Comparison of ENCODE assay signal across 23 cellular contexts in the genomic region with DNA sequence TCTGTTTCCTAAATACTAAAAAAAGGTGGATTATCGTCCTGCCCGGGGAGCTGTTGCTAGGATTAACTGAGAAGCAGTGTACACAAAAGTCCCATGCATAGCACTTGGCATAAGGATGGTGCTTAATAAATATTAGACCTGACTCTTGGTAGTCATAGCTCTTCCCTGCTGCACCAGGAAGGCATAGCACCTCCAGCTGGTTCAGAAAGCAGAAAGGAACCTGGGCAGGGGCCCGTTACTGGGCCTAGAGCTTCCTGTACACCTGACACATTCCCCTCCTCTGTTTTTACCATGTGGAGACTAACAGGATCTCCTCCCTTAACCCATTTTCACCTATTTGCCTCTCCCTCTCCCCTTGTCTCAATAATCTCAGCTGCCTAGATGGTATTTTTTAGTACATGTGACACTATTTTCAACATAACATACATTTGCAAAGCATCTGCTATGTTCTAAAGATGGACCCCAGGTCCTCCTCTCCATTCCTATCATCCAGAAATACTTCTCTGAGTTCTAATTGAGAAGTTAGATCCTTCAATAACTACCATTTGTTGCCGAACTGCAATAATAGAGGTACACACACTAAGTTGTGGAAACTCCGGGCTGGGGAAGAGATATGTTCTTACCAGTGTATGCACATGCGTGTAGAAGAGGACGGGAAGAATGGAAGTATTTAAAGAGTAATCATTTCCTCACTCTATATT. TPM values are rescaled to one million over a fixed set of nuclear protein-coding genes. Genes with fewer than 3 reads are reported as not detected.
DNase-seq lines count a peak whose midpoint lies in the region; ATAC-seq, FAIRE-seq and TF ChIP-seq lines count a peak whose summit lies in the region.
"Had no signal": no experiment of that assay in that cellular context is flagged by ENCODE, and none has a peak within 500 bp of the region (broad histone marks: within the 10 kb centered on the region; RNA-seq: fewer than 3 reads in every experiment).

No MANE protein-coding gene starts in this region.

- WGBS in heart right ventricle, 2 donors: 81 to 82% methylated on average over 7 of the region's 7 CpGs

- H3K9ac ChIP-seq in astrocyte (ENCODE audit: low read length): no peak overlapping the region

- no peak overlapping the region for H3K4me3 ChIP-seq in astrocyte (ENCODE audit: insufficient read depth, low read depth, low read length)
- no peak overlapping the region for H3K4me3 ChIP-seq in naive thymus-derived CD4-positive, alpha-beta T cell (ENCODE audit: low read length)
- no peak overlapping the region for H3K4me3 ChIP-seq in heart right ventricle

- no peaks in the 10 kb centered on the region for H3K36me3 ChIP-seq in astrocyte (ENCODE audit: insufficient read depth, low read length)
- peaks cover 0 to 4% (median 0%) of the 10 kb centered on the region in 3 experiments for H3K36me3 ChIP-seq in naive thymus-derived CD4-positive, alpha-beta T cell (ENCODE audit: control insufficient read depth in 2 of 3, insufficient read depth in 3 of 3, low read length in 3 of 3)
- no peaks in the 10 kb centered on the region for H3K36me3 ChIP-seq in heart right ventricle
- H3K36me3 ChIP-seq: neutrophil had no signal

- H3K4me3 Mint-ChIP-seq in stimulated activated naive CD8-positive, alpha-beta T cell treated with anti-CD3 and anti-CD28 coated beads, Interleukin-15, Interleukin-2, amounts not matched to agents 100 ng/mL and 50 ng/mL, for 24 hours: no peak overlapping the region
- no peak overlapping the region for H3K4me3 Mint-ChIP-seq in astrocyte (ENCODE audit: unreplicated experiment)
- H3K4me3 Mint-ChIP-seq in naive thymus-derived CD4-positive, alpha-beta T cell: peak overlapping the region in 5 of 10 donors; percentile 8 to 45 (median 24)
- no peak overlapping the region for H3K4me3 Mint-ChIP-seq in endothelial cell (ENCODE audit: unreplicated experiment)
- H3K4me3 Mint-ChIP-seq: CD14-positive monocyte, endodermal cell had no signal

- H3K4me2 ChIP-seq in astrocyte (ENCODE audit: low read length): no peak overlapping the region

- H3K27me3 Mint-ChIP-seq in stimulated activated naive CD8-positive, alpha-beta T cell treated with anti-CD3 and anti-CD28 coated beads, Interleukin-15, Interleukin-2, amounts not matched to agents 100 ng/mL and 50 ng/mL, for 24 hours: no peaks in the 10 kb centered on the region
- peaks cover 8% of the 10 kb centered on the region for H3K27me3 Mint-ChIP-seq in astrocyte (ENCODE audit: low read depth, unreplicated experiment)
- H3K27me3 Mint-ChIP-seq in naive thymus-derived CD4-positive, alpha-beta T cell: peaks cover 0 to 4% (median 0%) of the 10 kb centered on the region in 5 donors
- peaks cover 11% of the 10 kb centered on the region for H3K27me3 Mint-ChIP-seq in endothelial cell (ENCODE audit: unreplicated experiment)
- H3K27me3 Mint-ChIP-seq: IgD-negative memory B cell had no signal

- peak overlapping the region; percentile 16 for H3K27ac Mint-ChIP-seq in stimulated activated naive CD8-positive, alpha-beta T cell treated with anti-CD3 and anti-CD28 coated beads, Interleukin-15, Interleukin-2, amounts not matched to agents 100 ng/mL and 50 ng/mL, for 24 hours
- H3K27ac Mint-ChIP-seq in astrocyte (ENCODE audit: unreplicated experiment) (peak overlapping the region; percentile 43), endothelial cell (ENCODE audit: unreplicated experiment) (no peak overlapping the region)
- H3K27ac Mint-ChIP-seq in naive thymus-derived CD4-positive, alpha-beta T cell: peak overlapping the region in 8 of 9 donors; percentile 1 to 76 (median 70)
- H3K27ac Mint-ChIP-seq: CD14-positive monocyte, endodermal cell had no signal

- H3K4me1 ChIP-seq in astrocyte (ENCODE audit: insufficient read depth, low read length) (peaks cover 6% of the 10 kb centered on the region), heart right ventricle (peaks cover 0 to 33% (median 23%) of the 10 kb centered on the region in 9 donors)
- H3K4me1 ChIP-seq in naive thymus-derived CD4-positive, alpha-beta T cell (ENCODE audit: control insufficient read depth in 2 of 2, insufficient read depth in 2 of 2, low read length in 2 of 2): peaks cover 5 to 26% of the 10 kb centered on the region in 2 donors

- TF ChIP-seq CTCF in astrocyte (IDR thresholded peaks at IDR 0.05; ENCODE audit: insufficient read depth, low read depth, low read length): no peak
- no peak for TF ChIP-seq CTCF in endothelial cell (IDR thresholded peaks at IDR 0.05; ENCODE audit: unreplicated experiment)
- TF ChIP-seq CTCF in heart right ventricle (IDR thresholded peaks at IDR 0.05): no peak

- H3K9me3 ChIP-seq in astrocyte (ENCODE audit: insufficient read depth, low read depth, low read length) (no peaks in the 10 kb centered on the region), heart right ventricle (peaks cover 0 to 1% (median 0%) of the 10 kb centered on the region in 11 donors)
- no peaks in the 10 kb centered on the region for H3K9me3 ChIP-seq in naive thymus-derived CD4-positive, alpha-beta T cell (ENCODE audit: control insufficient read depth in 2 of 3, low read length in 3 of 3)
- H3K9me3 ChIP-seq: neutrophil had no signal

- no peak overlapping the region for H2AFZ ChIP-seq in astrocyte (ENCODE audit: low read depth, low read length)

- intact Hi-C loops in naive thymus-derived CD4-positive, alpha-beta T cell (cut with micrococcal nuclease): loop anchor here (1.0 to 10.0 kb wide), 7 partner anchors 10 to 1845 kb away; a partner anchor contains a TSS
- intact Hi-C loops in heart right ventricle (cut with DNase I): loop anchor here in 6 of 10 donors (2.0 to 10.0 kb wide), 6 partner anchors 37 to 277 kb away; a partner anchor contains a TSS

- POLR2A ChIA-PET in naive thymus-derived CD4-positive, alpha-beta T cell (lab: Charles Lee): interaction anchor here (0.7 to 5.6 kb wide), 10 partner anchors 10 to 65 kb away, joined by 3 to 47 read pairs (median 4); a partner anchor contains a TSS

- CTCF ChIA-PET in naive thymus-derived CD4-positive, alpha-beta T cell (lab: Charles Lee): interaction anchor here (0.5 to 2.2 kb wide), 6 partner anchors 9 to 63 kb away, joined by 3 to 10 read pairs (median 4); no protein-coding TSS in a partner anchor

- no peak for ATAC-seq in stimulated activated naive CD8-positive, alpha-beta T cell treated with anti-CD3 and anti-CD28 coated beads, Interleukin-15, Interleukin-2, amounts not matched to agents 100 U/mL and 50 U/mL, for 24 hours
- no peak for ATAC-seq in naive thymus-derived CD4-positive, alpha-beta T cell
- no peak for ATAC-seq in heart right ventricle
- ATAC-seq: left lobe of liver had no signal

- H3K9me3 Mint-ChIP-seq in stimulated activated naive CD8-positive, alpha-beta T cell treated with anti-CD3 and anti-CD28 coated beads, Interleukin-15, Interleukin-2, amounts not matched to agents 100 ng/mL and 50 ng/mL, for 24 hours: peaks cover 4% of the 10 kb centered on the region
- no peaks in the 10 kb centered on the region for H3K9me3 Mint-ChIP-seq in astrocyte (ENCODE audit: unreplicated experiment)
- peaks cover 0 to 4% (median 0%) of the 10 kb centered on the region in 11 donors for H3K9me3 Mint-ChIP-seq in naive thymus-derived CD4-positive, alpha-beta T cell
- H3K9me3 Mint-ChIP-seq in endothelial cell (ENCODE audit: unreplicated experiment): no peaks in the 10 kb centered on the region
- H3K9me3 Mint-ChIP-seq: endodermal cell, IgD-negative memory B cell had no signal

- peaks cover 15% of the 10 kb centered on the region for H3K79me2 ChIP-seq in astrocyte (ENCODE audit: insufficient read depth, low read length)

- peaks cover 4% of the 10 kb centered on the region for H3K36me3 Mint-ChIP-seq in stimulated activated naive CD8-positive, alpha-beta T cell treated with anti-CD3 and anti-CD28 coated beads, Interleukin-15, Interleukin-2, amounts not matched to agents 100 ng/mL and 50 ng/mL, for 24 hours (ENCODE audit: low read depth)
- no peaks in the 10 kb centered on the region for H3K36me3 Mint-ChIP-seq in astrocyte (ENCODE audit: low read depth, unreplicated experiment)
- peaks cover 0 to 4% (median 2%) of the 10 kb centered on the region in 5 donors for H3K36me3 Mint-ChIP-seq in naive thymus-derived CD4-positive, alpha-beta T cell
- no peaks in the 10 kb centered on the region for H3K36me3 Mint-ChIP-seq in endothelial cell (ENCODE audit: low read depth, unreplicated experiment)
- H3K36me3 Mint-ChIP-seq: CD14-positive monocyte, IgD-negative memory B cell had no signal

- no peaks in the 10 kb centered on the region for H4K20me1 ChIP-seq in astrocyte (ENCODE audit: insufficient read depth, low read length)

- DNase-seq in stimulated activated naive CD8-positive, alpha-beta T cell treated with anti-CD3 and anti-CD28 coated beads, Interleukin-15, Interleukin-2, amounts not matched to agents 100 U/mL and 50 U/mL, for 24 hours: no peak
- no peak for DNase-seq in astrocyte (ENCODE audit: low read depth)
- DNase-seq in naive thymus-derived CD4-positive, alpha-beta T cell: peak in 2 of 9 donors; percentile 5 to 10
- DNase-seq in endothelial cell (ENCODE audit: low spot score): no peak
- no peak for DNase-seq in RCC 7860 (ENCODE audit: low spot score)
- no peak for DNase-seq in heart right ventricle
- no peak for DNase-seq in GM03348 (ENCODE audit: low spot score)
- DNase-seq: activated CD4-positive, alpha-beta T cell treated with anti-CD3 and anti-CD28 coated beads, Interleukin-2, amount 50 U/mL, for 48 hours; activated naive CD4-positive, alpha-beta T cell treated with Interleukin-2 at 50 U/mL for 16 hours; activated T-cell treated with anti-CD3 and anti-CD28 coated beads for 4 hours; endodermal cell; NCI-H748 treated with DMSO at 0.1 percent for 48 hours; SHP77 treated with DMSO at 0.1 percent for 48 hours had no signal

- H3K27me3 ChIP-seq in astrocyte (ENCODE audit: insufficient read depth, low read length): no peaks in the 10 kb centered on the region
- no peaks in the 10 kb centered on the region for H3K27me3 ChIP-seq in naive thymus-derived CD4-positive, alpha-beta T cell (ENCODE audit: control insufficient read depth in 2 of 2, insufficient read depth in 2 of 2, low read length in 2 of 2)
- H3K27me3 ChIP-seq in heart right ventricle: no peaks in the 10 kb centered on the region
- H3K27me3 ChIP-seq: neutrophil had no signal

- FAIRE-seq in astrocyte (lab: Jason Lieb, UNC): no peak
- FAIRE-seq in RCC 7860 (lab: Jason Lieb, UNC): no peak
- FAIRE-seq: colon, GM12891 had no signal

- H3K27ac ChIP-seq in astrocyte (ENCODE audit: low read depth, low read length): no peak overlapping the region
- peak overlapping the region; percentile 38 for H3K27ac ChIP-seq in naive thymus-derived CD4-positive, alpha-beta T cell (ENCODE audit: low read depth, low read length)
- peak overlapping the region in 1 of 10 donors; percentile 51 for H3K27ac ChIP-seq in heart right ventricle
- H3K27ac ChIP-seq: neutrophil had no signal

- peaks cover 18% of the 10 kb centered on the region for H3K4me1 Mint-ChIP-seq in stimulated activated naive CD8-positive, alpha-beta T cell treated with anti-CD3 and anti-CD28 coated beads, Interleukin-15, Interleukin-2, amounts not matched to agents 100 ng/mL and 50 ng/mL, for 24 hours (ENCODE audit: low read depth)
- peaks cover 15% of the 10 kb centered on the region for H3K4me1 Mint-ChIP-seq in astrocyte (ENCODE audit: low read depth, unreplicated experiment)
- H3K4me1 Mint-ChIP-seq in naive thymus-derived CD4-positive, alpha-beta T cell: peaks cover 27 to 44% (median 39%) of the 10 kb centered on the region in 7 donors
- H3K4me1 Mint-ChIP-seq in endothelial cell (ENCODE audit: unreplicated experiment): peaks cover 2% of the 10 kb centered on the region

RNA-seq across cellular contexts. Expression of a gene that starts 3.2 kb away (rescaled TPM):
- total RNA-seq in astrocyte (78.3 and 98.5 TPM in 2 replicates), endothelial cell (ENCODE audit: unreplicated experiment) (108 TPM), heart right ventricle (10 to 100 TPM; 48.2 to 68.2 (median 56.9) TPM)
- 100 to 1,000 TPM; 143 to 267 (median 186) TPM for total RNA-seq in naive thymus-derived CD4-positive, alpha-beta T cell
- 100 to 1,000 TPM; 108 to 123 TPM for polyA plus RNA-seq in naive thymus-derived CD4-positive, alpha-beta T cell
- 10 to 100 TPM; 67.8 to 69.3 TPM for polyA plus RNA-seq in heart right ventricle

RNA-seq across cellular contexts. Expression of a gene that starts 42.0 kb away (rescaled TPM):
- not detected in 2 replicates for total RNA-seq in astrocyte
- 1 to 10 TPM; 1.3 to 4.3 (median 2.3) TPM for total RNA-seq in naive thymus-derived CD4-positive, alpha-beta T cell
- polyA plus RNA-seq in naive thymus-derived CD4-positive, alpha-beta T cell: 10 to 100 TPM; 13.6 to 14.2 TPM
- total RNA-seq in endothelial cell (ENCODE audit: unreplicated experiment): 0.44 TPM
- 1 to 10 TPM in 1 of 10 donors, under 1 TPM in 3, not detected in 6; 0.11 to 1.1 (median 0.19) TPM for total RNA-seq in heart right ventricle
- polyA plus RNA-seq in heart right ventricle: not detected
- total RNA-seq: endodermal cell, fibroblast of lung, H4 had no signal
- polyA plus RNA-seq: AG04450, fibroblast of lung had no signal

RNA-seq across cellular contexts. Expression of a gene that starts 57.6 kb away (rescaled TPM):
- 8.5 and 8.8 TPM in 2 replicates for total RNA-seq in astrocyte
- 10 to 100 TPM; 26.8 to 55.3 (median 43.8) TPM for total RNA-seq in naive thymus-derived CD4-positive, alpha-beta T cell
- polyA plus RNA-seq in naive thymus-derived CD4-positive, alpha-beta T cell: 10 to 100 TPM; 24.5 to 29.3 TPM
- total RNA-seq in endothelial cell (ENCODE audit: unreplicated experiment): 6.8 TPM
- total RNA-seq in heart right ventricle: 10 to 100 TPM in 3 of 10 donors, 1 to 10 TPM in 7; 7.4 to 12.8 (median 8.2) TPM
- 1 to 10 TPM; 4.4 to 6.0 TPM for polyA plus RNA-seq in heart right ventricle
